Comparison of ENCODE assay signal across 19 cellular contexts in genomic region chr16:8730335-8730915, GRCh38. TPM values are rescaled to one million over a fixed set of nuclear protein-coding genes. Genes with fewer than 3 reads are reported as not detected.
DNase-seq lines count a peak whose midpoint lies in the region; ATAC-seq, FAIRE-seq and TF ChIP-seq lines count a peak whose summit lies in the region.
"Had no signal": no experiment of that assay in that cellular context is flagged by ENCODE, and none has a peak within 500 bp of the region (broad histone marks: within the 10 kb centered on the region; RNA-seq: fewer than 3 reads in every experiment).

No MANE protein-coding gene starts in this region.

- peak overlapping the region; percentile 16 for H3K27ac Mint-ChIP-seq in activated naive CD4-positive, alpha-beta T cell treated with anti-CD3 and anti-CD28 coated beads, Interleukin-2, amount 10 ng/mL, durations not matched to agents 7 days and 5 days
- H3K27ac Mint-ChIP-seq in stimulated activated naive B cell treated with anti-CD40 and anti-IgM and Interleukin-4, amounts not matched to agents 10 μg/mL and 1 μg/mL and 100 μg/mL, for 72 hours: peak overlapping the region; percentile 82
- H3K27ac Mint-ChIP-seq: activated CD8-positive, alpha-beta T cell treated with anti-CD3 and anti-CD28 coated beads, Interleukin-2, amount 10 ng/mL, durations not matched to agents 7 days and 5 days; activated T-helper 2 cell treated with anti-CD3 and anti-CD28 coated beads, Interferon-gamma antibody, Interleukin-2, Interleukin-4, amounts not matched to agents 10 μg/mL and 5 μg/mL and 100 μg/mL, durations not matched to agents 14 hours and 24 hours and 36 hours had no signal

- no peak for DNase-seq in activated naive CD4-positive, alpha-beta T cell treated with anti-CD3 and anti-CD28 coated beads, Interleukin-2, amount 10 ng/mL, durations not matched to agents 7 days and 5 days
- DNase-seq in activated naive CD4-positive, alpha-beta T cell treated with Interleukin-2 at 50 U/mL for 16 hours: no peak
- DNase-seq in RWPE1 (ENCODE audit: low spot score): peak; percentile 79
- peak; percentile 60 for DNase-seq in keratinocyte (ENCODE audit: low read depth, low spot score)
- DNase-seq in stimulated activated naive B cell treated with anti-CD40 and anti-IgM and Interleukin-4, amounts not matched to agents 10 μg/mL and 1 μg/mL and 100 μg/mL, for 72 hours: no peak
- no peak for DNase-seq in NCI-H1092 treated with DMSO at 0.1 percent for 48 hours (lab: John Stamatoyannopoulos, UW)
- DNase-seq: activated CD8-positive, alpha-beta T cell treated with anti-CD3 and anti-CD28 coated beads, Interleukin-2, amount 10 ng/mL, durations not matched to agents 7 days and 5 days; Calu3; esophagus squamous epithelium; left colon; naive thymus-derived CD8-positive, alpha-beta T cell; NCI-H446; stimulated activated CD4-positive, alpha-beta T cell treated with anti-CD3 and anti-CD28 coated beads, Interleukin-2, amount 100 ng/mL, for 48 hours; stimulated activated CD8-positive, alpha-beta memory T cell treated with anti-CD3 and anti-CD28 coated beads, Interleukin-4, amount 100 ng/mL, for 48 hours had no signal

- no peaks in the 10 kb centered on the region for H3K27me3 Mint-ChIP-seq in activated naive CD4-positive, alpha-beta T cell treated with anti-CD3 and anti-CD28 coated beads, Interleukin-2, amount 10 ng/mL, durations not matched to agents 7 days and 5 days
- no peaks in the 10 kb centered on the region for H3K27me3 Mint-ChIP-seq in stimulated activated naive B cell treated with anti-CD40 and anti-IgM and Interleukin-4, amounts not matched to agents 10 μg/mL and 1 μg/mL and 100 μg/mL, for 72 hours
- H3K27me3 Mint-ChIP-seq: dendritic cell treated with granulocyte-macrophage colony-stimulating factor and Interleukin-4, amounts not matched to agents 40 ng/mL and 50 ng/mL, for 4 days; naive thymus-derived CD8-positive, alpha-beta T cell had no signal

- POLR2A ChIA-PET in RWPE1 (lab: Yijun Ruan, JAX; ENCODE audit: low non-redundant PET): no interaction called here

- CTCF ChIA-PET in activated naive CD4-positive, alpha-beta T cell treated with anti-CD3 and anti-CD28 coated beads, Interleukin-2, amount 10 ng/mL, durations not matched to agents 7 days and 5 days (lab: Charles Lee): no interaction called here
- CTCF ChIA-PET in RWPE1 (lab: Yijun Ruan, JAX): interaction anchor here (0.5 kb wide), 1 partner anchor 20 kb away, joined by 3 read pairs; no protein-coding TSS in a partner anchor

- no peaks in the 10 kb centered on the region for H3K79me2 ChIP-seq in keratinocyte (ENCODE audit: control insufficient read depth, insufficient read depth, low read length)

- peaks cover 7% of the 10 kb centered on the region for H3K9me3 Mint-ChIP-seq in activated naive CD4-positive, alpha-beta T cell treated with anti-CD3 and anti-CD28 coated beads, Interleukin-2, amount 10 ng/mL, durations not matched to agents 7 days and 5 days
- H3K9me3 Mint-ChIP-seq in stimulated activated naive B cell treated with anti-CD40 and anti-IgM and Interleukin-4, amounts not matched to agents 10 μg/mL and 1 μg/mL and 100 μg/mL, for 72 hours: peaks cover 0 to 2% of the 10 kb centered on the region in 2 donors
- H3K9me3 Mint-ChIP-seq: dendritic cell treated with granulocyte-macrophage colony-stimulating factor and Interleukin-4, amounts not matched to agents 40 ng/mL and 50 ng/mL, for 4 days had no signal

- H3K9me3 ChIP-seq in keratinocyte (ENCODE audit: control insufficient read depth, low read depth, low read length): no peaks in the 10 kb centered on the region
- H3K9me3 ChIP-seq: esophagus squamous epithelium had no signal

- dilution Hi-C loops in keratinocyte (cut with MboI; ENCODE audit: extremely low pct_ligation_motif_present, low sequenced_read_pairs): no loop called here

- no peaks in the 10 kb centered on the region for H3K36me3 ChIP-seq in keratinocyte (ENCODE audit: control insufficient read depth in 2 of 2, extremely low read depth in 1 of 2, insufficient read depth in 2 of 2, low read length in 2 of 2)
- H3K36me3 ChIP-seq: esophagus squamous epithelium had no signal

- peak overlapping the region in 1 of 3 experiments; percentile 15 for H3K4me3 ChIP-seq in keratinocyte (ENCODE audit: control insufficient read depth in 2 of 3, extremely low read depth in 1 of 3, insufficient read depth in 2 of 3, low read depth in 1 of 3, low read length in 3 of 3)
- H3K4me3 ChIP-seq: esophagus squamous epithelium had no signal

- H4K20me1 ChIP-seq in keratinocyte (ENCODE audit: control insufficient read depth, extremely low read depth, insufficient read depth, low read length): peaks cover 4% of the 10 kb centered on the region

- no peaks in the 10 kb centered on the region for H3K9me1 ChIP-seq in keratinocyte (ENCODE audit: control insufficient read depth, extremely low read depth, insufficient read depth, low read length)

- H3K27me3 ChIP-seq in keratinocyte (ENCODE audit: control insufficient read depth, extremely low read depth, insufficient read depth, low read length): no peaks in the 10 kb centered on the region
- H3K27me3 ChIP-seq: esophagus squamous epithelium had no signal

- H3K4me3 Mint-ChIP-seq in activated naive CD4-positive, alpha-beta T cell treated with anti-CD3 and anti-CD28 coated beads, Interleukin-2, amount 10 ng/mL, durations not matched to agents 7 days and 5 days: no peak overlapping the region
- H3K4me3 Mint-ChIP-seq in stimulated activated naive B cell treated with anti-CD40 and anti-IgM and Interleukin-4, amounts not matched to agents 10 μg/mL and 1 μg/mL and 100 μg/mL, for 72 hours: peak overlapping the region; percentile 0 to 19
- H3K4me3 Mint-ChIP-seq: activated CD8-positive, alpha-beta T cell treated with anti-CD3 and anti-CD28 coated beads, Interleukin-2, amount 10 ng/mL, durations not matched to agents 7 days and 5 days; dendritic cell treated with granulocyte-macrophage colony-stimulating factor and Interleukin-4, amounts not matched to agents 40 ng/mL and 50 ng/mL, for 4 days had no signal

- peak overlapping the region; percentile 71 for H3K27ac ChIP-seq in RWPE1
- H3K27ac ChIP-seq in keratinocyte (ENCODE audit: control insufficient read depth, insufficient read depth, low read length): no peak overlapping the region

- peaks cover 12% of the 10 kb centered on the region for H3K4me1 ChIP-seq in keratinocyte (ENCODE audit: control insufficient read depth, extremely low read depth, insufficient read depth, low read length)

- FAIRE-seq in keratinocyte (lab: Jason Lieb, UNC): peak; percentile 91

- peak overlapping the region; percentile 70 for H3K4me2 ChIP-seq in keratinocyte (ENCODE audit: control insufficient read depth, extremely low read depth, insufficient read depth, low read depth, low read length)

- H3K4me1 Mint-ChIP-seq in activated naive CD4-positive, alpha-beta T cell treated with anti-CD3 and anti-CD28 coated beads, Interleukin-2, amount 10 ng/mL, durations not matched to agents 7 days and 5 days: peaks cover 13% of the 10 kb centered on the region
- peaks cover 41 to 60% of the 10 kb centered on the region in 2 donors for H3K4me1 Mint-ChIP-seq in stimulated activated naive B cell treated with anti-CD40 and anti-IgM and Interleukin-4, amounts not matched to agents 10 μg/mL and 1 μg/mL and 100 μg/mL, for 72 hours

- no peak overlapping the region for H3K9ac ChIP-seq in keratinocyte (ENCODE audit: control insufficient read depth, extremely low read depth, insufficient read depth, low read length)

- peak overlapping the region; percentile 54 for H2AFZ ChIP-seq in keratinocyte (ENCODE audit: control insufficient read depth, low read length)

- TF ChIP-seq CTCF in RWPE1 (conservative IDR thresholded peaks at IDR 0.05; ENCODE audit: low read depth): no peak
- TF ChIP-seq CTCF in keratinocyte (optimal IDR thresholded peaks at IDR 0.05 in 1 of 3, IDR thresholded peaks at IDR 0.05 in 1 of 3, conservative IDR thresholded peaks at IDR 0.05 in 1 of 3; ENCODE audit: extremely low read depth in 1 of 3, insufficient read depth in 2 of 3, low read length in 3 of 3): no peak

- ATAC-seq in stimulated activated naive B cell treated with anti-CD40 and anti-IgM and Interleukin-4, amounts not matched to agents 10 μg/mL and 1 μg/mL and 100 μg/mL, for 72 hours (replicated peaks): no peak
- ATAC-seq in HG03442 (IDR thresholded peaks at IDR 0.05; ENCODE audit: unreplicated experiment) (no peak), HG02642 (IDR thresholded peaks at IDR 0.05; ENCODE audit: poor library complexity, unreplicated experiment) (no peak)
- ATAC-seq: activated CD8-positive, alpha-beta T cell treated with anti-CD3 and anti-CD28 coated beads, Interleukin-2, amount 10 ng/mL, durations not matched to agents 7 days and 5 days; left colon; SK-N-SH treated with all-trans-retinoic acid at 6 μM for 48 hours had no signal

- H3K36me3 Mint-ChIP-seq in activated naive CD4-positive, alpha-beta T cell treated with anti-CD3 and anti-CD28 coated beads, Interleukin-2, amount 10 ng/mL, durations not matched to agents 7 days and 5 days: no peaks in the 10 kb centered on the region
- peaks cover 26 to 27% of the 10 kb centered on the region in 2 donors for H3K36me3 Mint-ChIP-seq in stimulated activated naive B cell treated with anti-CD40 and anti-IgM and Interleukin-4, amounts not matched to agents 10 μg/mL and 1 μg/mL and 100 μg/mL, for 72 hours

RNA-seq across cellular contexts. Expression of gene ABAT, which starts 56.0 kb away (rescaled TPM):
- polyA plus RNA-seq in keratinocyte: 11.8 to 16.8 TPM (median 13.7 TPM) in 3 replicates
- polyA plus RNA-seq in keratinocyte (2011; ENCODE audit: low read depth): 5.5 TPM
- polyA plus RNA-seq in keratinocyte (2011; cell fraction: cytosol; rRNA removed): 13.0 and 15.7 TPM in 2 replicates
- polyA plus RNA-seq in keratinocyte (2011; cell fraction: nucleus; rRNA removed): 28.8 and 29.8 TPM in 2 replicates
- polyA plus RNA-seq in keratinocyte (2012; ENCODE audit: low replicate concordance): 2.9 and 11.8 TPM in 2 replicates
- polyA minus RNA-seq in keratinocyte: 11.7 to 17.1 TPM (median 13.6 TPM) in 3 replicates
- polyA minus RNA-seq in keratinocyte (2011; cell fraction: cytosol; rRNA and poly(A)+ RNA removed): 11.1 TPM
- polyA minus RNA-seq in keratinocyte (2011; cell fraction: nucleus; rRNA and poly(A)+ RNA removed): 14.1 and 17.6 TPM in 2 replicates

Comparison
In these comparisons a context has a peak if more than half of its experiments do, and no peak if none do; other contexts are left out.
1. DNase-seq: peak in RWPE1 (single experiment) and keratinocyte (single experiment); none in activated naive CD4-positive, alpha-beta T cell treated with anti-CD3 and anti-CD28 coated beads, Interleukin-2, amount 10 ng/mL, durations not matched to agents 7 days and 5 days (single experiment), activated naive CD4-positive, alpha-beta T cell treated with Interleukin-2 at 50 U/mL for 16 hours (single experiment), stimulated activated naive B cell treated with anti-CD40 and anti-IgM and Interleukin-4, amounts not matched to agents 10 μg/mL and 1 μg/mL and 100 μg/mL, for 72 hours (single experiment) and NCI-H1092 treated with DMSO at 0.1 percent for 48 hours (single experiment).